Comparison of ENCODE assay signal across 10 cellular contexts in the genomic region with DNA sequence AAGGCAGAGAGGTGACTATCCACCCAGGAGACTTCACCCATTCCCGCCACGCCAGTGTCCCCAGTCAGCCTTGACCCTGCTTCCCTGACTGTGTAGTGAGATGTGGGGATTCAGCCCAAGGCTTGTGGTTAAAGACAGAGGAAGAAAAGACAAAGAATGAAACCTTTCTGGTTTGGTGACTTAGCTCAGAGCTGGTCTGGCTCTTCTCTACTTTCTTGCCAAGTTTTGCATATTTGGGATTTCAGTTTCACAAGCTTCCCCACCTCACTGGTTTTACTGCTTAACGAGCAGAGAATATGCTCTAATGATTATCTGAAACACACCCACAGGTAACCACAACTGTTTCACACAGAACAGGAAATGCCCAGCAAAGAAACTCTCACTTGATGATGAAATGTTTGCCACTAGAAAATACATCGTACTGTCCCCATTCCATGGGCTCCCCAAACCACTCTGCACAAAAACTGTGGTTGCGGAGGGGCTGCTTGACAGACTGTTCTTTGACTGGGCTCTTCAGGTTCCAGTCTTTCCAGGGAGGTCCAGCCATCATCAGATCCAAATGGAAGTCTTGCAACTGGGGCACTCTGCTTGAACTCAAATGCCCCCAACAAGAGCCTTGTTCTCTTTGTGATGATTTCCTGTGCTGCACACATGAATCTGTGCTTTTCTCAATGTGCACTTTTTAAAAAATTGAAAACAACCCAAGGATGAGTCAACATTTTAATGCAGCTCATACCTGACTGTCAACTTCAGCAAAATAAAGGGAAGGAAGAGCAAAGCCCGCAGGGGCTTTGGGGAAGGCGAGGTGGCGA.
DNase-seq lines count a peak whose midpoint lies in the region; ATAC-seq and TF ChIP-seq lines count a peak whose summit lies in the region.
"Had no signal": no experiment of that assay in that cellular context is flagged by ENCODE, and none has a peak within 500 bp of the region (broad histone marks: within the 10 kb centered on the region; RNA-seq: fewer than 3 reads in every experiment).

No MANE protein-coding gene starts in this region.

- no peak for TF ChIP-seq CTCF in transverse colon (IDR thresholded peaks at IDR 0.05)

- no peaks in the 10 kb centered on the region for H3K36me3 Mint-ChIP-seq in activated CD4-positive, alpha-beta memory T cell treated with anti-CD3 and anti-CD28 coated beads, Interleukin-2, amount 10 ng/mL, durations not matched to agents 7 days and 5 days (ENCODE audit: low read depth)

- H3K27me3 ChIP-seq in transverse colon: no peaks in the 10 kb centered on the region
- H3K27me3 ChIP-seq: dorsolateral prefrontal cortex had no signal

- peak overlapping the region; percentile 75 to 91 (median 80) for H3K27ac ChIP-seq in transverse colon
- H3K27ac ChIP-seq: 22Rv1 had no signal

- CTCF ChIA-PET in activated CD4-positive, alpha-beta memory T cell treated with anti-CD3 and anti-CD28 coated beads, Interleukin-2, amount 10 ng/mL, durations not matched to agents 7 days and 5 days (lab: Charles Lee): interaction anchor here (1.4 kb wide), 1 partner anchor 17 kb away, joined by 4 read pairs; no protein-coding TSS in a partner anchor

- intact Hi-C loops in transverse colon (cut with DNase I; ENCODE audit: low total_unique reads): loop anchor here (10.0 kb wide), 1 partner anchor 50 kb away; no protein-coding TSS in a partner anchor

- peaks cover 54 to 73% (median 60%) of the 10 kb centered on the region in 4 donors for H3K4me1 ChIP-seq in transverse colon

- H3K36me3 ChIP-seq in transverse colon: no peaks in the 10 kb centered on the region

- peaks cover 42% of the 10 kb centered on the region for H3K27me3 Mint-ChIP-seq in activated CD4-positive, alpha-beta memory T cell treated with anti-CD3 and anti-CD28 coated beads, Interleukin-2, amount 10 ng/mL, durations not matched to agents 7 days and 5 days

- no peak overlapping the region for H3K4me3 Mint-ChIP-seq in activated CD4-positive, alpha-beta memory T cell treated with anti-CD3 and anti-CD28 coated beads, Interleukin-2, amount 10 ng/mL, durations not matched to agents 7 days and 5 days

- POLR2A ChIA-PET in activated CD4-positive, alpha-beta memory T cell treated with anti-CD3 and anti-CD28 coated beads, Interleukin-2, amount 10 ng/mL, durations not matched to agents 7 days and 5 days (lab: Charles Lee): no interaction called here

- DNase-seq in DMS79 treated with DMSO at 0.1 percent for 48 hours (lab: John Stamatoyannopoulos, UW) (peak; percentile 27), DMS79 (lab: John Stamatoyannopoulos, UW) (no peak), HT-29 (ENCODE audit: low spot score) (peak; percentile 91), islet precursor cell (peak; percentile 92), transverse colon (no peak), OCI-M2 (lab: John Stamatoyannopoulos, UW; ENCODE audit: unreplicated experiment) (no peak)
- DNase-seq in activated CD4-positive, alpha-beta memory T cell treated with anti-CD3 and anti-CD28 coated beads, Interleukin-2, amount 10 ng/mL, durations not matched to agents 7 days and 5 days: peak; percentile 18

- no peak for TF ChIP-seq POLR2A in transverse colon (IDR thresholded peaks at IDR 0.05)

- ATAC-seq in GM21526 (IDR thresholded peaks at IDR 0.05; ENCODE audit: low FRiP score, unreplicated experiment): peak; percentile 89

- in situ Hi-C loops in transverse colon (cut with MboI; ENCODE audit: low pct_ligation_motif_present in 1 of 4, low pct_unique_long_range_greater_than_20kb in 1 of 4, low sequenced_read_pairs in 3 of 4): loop anchor here in 1 of 4 donors (25.0 kb wide), 1 partner anchor 97 kb away; a partner anchor contains a TSS

- peaks cover 15% of the 10 kb centered on the region for H3K4me1 Mint-ChIP-seq in activated CD4-positive, alpha-beta memory T cell treated with anti-CD3 and anti-CD28 coated beads, Interleukin-2, amount 10 ng/mL, durations not matched to agents 7 days and 5 days

- no peaks in the 10 kb centered on the region for H3K9me3 ChIP-seq in transverse colon

- 48 to 54% methylated on average over 3 to 8 of the region's 8 CpGs for WGBS in transverse colon (ENCODE audit: low coverage in 1 of 2), 2 donors

- H3K27ac Mint-ChIP-seq in activated CD4-positive, alpha-beta memory T cell treated with anti-CD3 and anti-CD28 coated beads, Interleukin-2, amount 10 ng/mL, durations not matched to agents 7 days and 5 days: no peak overlapping the region

- H3K9me3 Mint-ChIP-seq in activated CD4-positive, alpha-beta memory T cell treated with anti-CD3 and anti-CD28 coated beads, Interleukin-2, amount 10 ng/mL, durations not matched to agents 7 days and 5 days: no peaks in the 10 kb centered on the region

- TF ChIP-seq EP300 in transverse colon (IDR thresholded peaks at IDR 0.05; ENCODE audit: low read depth): peak; percentile 62

- no peak overlapping the region for H3K4me3 ChIP-seq in transverse colon
- H3K4me3 ChIP-seq: dorsolateral prefrontal cortex had no signal

Comparison
In these comparisons a context has a peak if more than half of its experiments do, and no peak if none do; other contexts are left out.
1. DNase-seq: peak in DMS79 treated with DMSO at 0.1 percent for 48 hours (single experiment), HT-29 (single experiment), activated CD4-positive, alpha-beta memory T cell treated with anti-CD3 and anti-CD28 coated beads, Interleukin-2, amount 10 ng/mL, durations not matched to agents 7 days and 5 days (single experiment) and islet precursor cell (single experiment); none in DMS79 (single experiment), transverse colon (single experiment) and OCI-M2 (single experiment).